In the genomic region with DNA sequence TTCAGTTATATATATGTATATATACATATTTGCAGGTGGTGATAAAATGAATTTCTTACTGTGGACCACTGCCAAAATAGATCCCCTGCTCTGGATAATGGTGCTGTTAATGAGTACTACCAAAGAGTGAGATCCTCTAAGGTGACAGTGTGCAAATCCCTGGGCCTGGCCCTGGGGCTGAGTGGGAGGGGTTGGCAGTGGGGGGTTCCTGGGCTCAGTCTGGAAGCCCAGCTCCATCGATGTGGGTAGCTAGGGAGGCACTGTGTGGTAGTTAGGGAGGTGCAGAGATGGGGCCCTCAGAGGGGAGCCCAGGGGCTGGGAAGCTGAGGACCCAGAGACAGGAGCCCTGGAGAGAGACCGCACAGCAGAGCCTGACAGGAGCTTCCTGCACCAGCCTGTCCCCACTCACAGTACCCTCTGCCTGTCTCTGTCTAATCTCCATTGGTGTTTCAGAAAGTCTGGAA, we compare ENCODE assay signal across 2 cellular contexts.
TF ChIP-seq lines count a peak whose summit lies in the region.

No MANE protein-coding gene starts in this region.

TF ChIP-seq in SK-N-SH treated with all-trans-retinoic acid at 6 μM for 48 hours, 23 proteins besides CTCF, POLR2A, EP300 and RAD21:
- TF ChIP-seq TOX (CRISPR knock-in tag; IDR thresholded peaks at IDR 0.05; ENCODE audit: borderline replicate concordance) (no peak), GLIS3 (CRISPR knock-in tag; IDR thresholded peaks at IDR 0.05) (no peak), ESRRG (CRISPR knock-in tag; IDR thresholded peaks at IDR 0.05) (no peak), BACH2 (CRISPR knock-in tag; IDR thresholded peaks at IDR 0.05; ENCODE audit: borderline replicate concordance) (no peak), ISL1 (CRISPR knock-in tag; IDR thresholded peaks at IDR 0.05) (no peak), ZFP3 (CRISPR knock-in tag; IDR thresholded peaks at IDR 0.05) (no peak), CSDC2 (CRISPR knock-in tag; IDR thresholded peaks at IDR 0.05) (no peak), ARNTL (CRISPR knock-in tag; IDR thresholded peaks at IDR 0.05; ENCODE audit: borderline replicate concordance, low read depth) (no peak), PPARA (CRISPR knock-in tag; IDR thresholded peaks at IDR 0.05; ENCODE audit: borderline replicate concordance) (no peak), ZNF565 (CRISPR knock-in tag; conservative IDR thresholded peaks at IDR 0.05; ENCODE audit: low read depth) (no peak)
- TF ChIP-seq, protein P1, sequence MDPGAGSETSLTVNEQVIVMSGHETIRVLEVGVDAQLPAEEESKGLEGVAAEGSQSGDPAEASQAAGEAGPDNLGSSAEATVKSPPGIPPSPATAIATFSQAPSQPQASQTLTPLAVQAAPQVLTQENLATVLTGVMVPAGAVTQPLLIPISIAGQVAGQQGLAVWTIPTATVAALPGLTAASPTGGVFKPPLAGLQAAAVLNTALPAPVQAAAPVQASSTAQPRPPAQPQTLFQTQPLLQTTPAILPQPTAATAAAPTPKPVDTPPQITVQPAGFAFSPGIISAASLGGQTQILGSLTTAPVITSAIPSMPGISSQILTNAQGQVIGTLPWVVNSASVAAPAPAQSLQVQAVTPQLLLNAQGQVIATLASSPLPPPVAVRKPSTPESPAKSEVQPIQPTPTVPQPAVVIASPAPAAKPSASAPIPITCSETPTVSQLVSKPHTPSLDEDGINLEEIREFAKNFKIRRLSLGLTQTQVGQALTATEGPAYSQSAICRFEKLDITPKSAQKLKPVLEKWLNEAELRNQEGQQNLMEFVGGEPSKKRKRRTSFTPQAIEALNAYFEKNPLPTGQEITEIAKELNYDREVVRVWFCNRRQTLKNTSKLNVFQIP (CRISPR knock-in tag; IDR thresholded peaks at IDR 0.05; ENCODE audit: borderline replicate concordance, low read depth) = no peak

TF ChIP-seq in SK-N-SH, 30 proteins besides CTCF, POLR2A, EP300 and RAD21:
- TF ChIP-seq YY1 (IDR thresholded peaks at IDR 0.05; ENCODE audit: low read depth) (no peak), GABPA (IDR thresholded peaks at IDR 0.05; ENCODE audit: low read depth) (no peak), GATA2 (CRISPR knock-in tag; IDR thresholded peaks at IDR 0.05) (no peak), JUND (IDR thresholded peaks at IDR 0.05) (no peak), POLR2AphosphoS5 (IDR thresholded peaks at IDR 0.05; ENCODE audit: low read depth, low read length) (no peak), SMC3 (IDR thresholded peaks at IDR 0.05; ENCODE audit: low read depth, low read length) (no peak), PBX3 (IDR thresholded peaks at IDR 0.05) (no peak), USF1 (IDR thresholded peaks at IDR 0.05; ENCODE audit: borderline replicate concordance, low read depth) (no peak)
- TF ChIP-seq, protein P2, sequence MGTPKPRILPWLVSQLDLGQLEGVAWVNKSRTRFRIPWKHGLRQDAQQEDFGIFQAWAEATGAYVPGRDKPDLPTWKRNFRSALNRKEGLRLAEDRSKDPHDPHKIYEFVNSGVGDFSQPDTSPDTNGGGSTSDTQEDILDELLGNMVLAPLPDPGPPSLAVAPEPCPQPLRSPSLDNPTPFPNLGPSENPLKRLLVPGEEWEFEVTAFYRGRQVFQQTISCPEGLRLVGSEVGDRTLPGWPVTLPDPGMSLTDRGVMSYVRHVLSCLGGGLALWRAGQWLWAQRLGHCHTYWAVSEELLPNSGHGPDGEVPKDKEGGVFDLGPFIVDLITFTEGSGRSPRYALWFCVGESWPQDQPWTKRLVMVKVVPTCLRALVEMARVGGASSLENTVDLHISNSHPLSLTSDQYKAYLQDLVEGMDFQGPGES (IDR thresholded peaks at IDR 0.05; ENCODE audit: low read depth, low read length) = no peak
- TF ChIP-seq, protein P3, sequence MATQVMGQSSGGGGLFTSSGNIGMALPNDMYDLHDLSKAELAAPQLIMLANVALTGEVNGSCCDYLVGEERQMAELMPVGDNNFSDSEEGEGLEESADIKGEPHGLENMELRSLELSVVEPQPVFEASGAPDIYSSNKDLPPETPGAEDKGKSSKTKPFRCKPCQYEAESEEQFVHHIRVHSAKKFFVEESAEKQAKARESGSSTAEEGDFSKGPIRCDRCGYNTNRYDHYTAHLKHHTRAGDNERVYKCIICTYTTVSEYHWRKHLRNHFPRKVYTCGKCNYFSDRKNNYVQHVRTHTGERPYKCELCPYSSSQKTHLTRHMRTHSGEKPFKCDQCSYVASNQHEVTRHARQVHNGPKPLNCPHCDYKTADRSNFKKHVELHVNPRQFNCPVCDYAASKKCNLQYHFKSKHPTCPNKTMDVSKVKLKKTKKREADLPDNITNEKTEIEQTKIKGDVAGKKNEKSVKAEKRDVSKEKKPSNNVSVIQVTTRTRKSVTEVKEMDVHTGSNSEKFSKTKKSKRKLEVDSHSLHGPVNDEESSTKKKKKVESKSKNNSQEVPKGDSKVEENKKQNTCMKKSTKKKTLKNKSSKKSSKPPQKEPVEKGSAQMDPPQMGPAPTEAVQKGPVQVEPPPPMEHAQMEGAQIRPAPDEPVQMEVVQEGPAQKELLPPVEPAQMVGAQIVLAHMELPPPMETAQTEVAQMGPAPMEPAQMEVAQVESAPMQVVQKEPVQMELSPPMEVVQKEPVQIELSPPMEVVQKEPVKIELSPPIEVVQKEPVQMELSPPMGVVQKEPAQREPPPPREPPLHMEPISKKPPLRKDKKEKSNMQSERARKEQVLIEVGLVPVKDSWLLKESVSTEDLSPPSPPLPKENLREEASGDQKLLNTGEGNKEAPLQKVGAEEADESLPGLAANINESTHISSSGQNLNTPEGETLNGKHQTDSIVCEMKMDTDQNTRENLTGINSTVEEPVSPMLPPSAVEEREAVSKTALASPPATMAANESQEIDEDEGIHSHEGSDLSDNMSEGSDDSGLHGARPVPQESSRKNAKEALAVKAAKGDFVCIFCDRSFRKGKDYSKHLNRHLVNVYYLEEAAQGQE (IDR thresholded peaks at IDR 0.05; ENCODE audit: low read depth, low read length) = no peak
TF ChIP-seq in SK-N-SH: peak in this region for 0.
